8 cellular contexts compared by ENCODE assay signal in genomic region chr15:81023483-81024264, GRCh38. TPM values are rescaled to one million over a fixed set of nuclear protein-coding genes. Genes with fewer than 3 reads are reported as not detected.
DNase-seq lines count a peak whose midpoint lies in the region; ATAC-seq and TF ChIP-seq lines count a peak whose summit lies in the region.

No MANE protein-coding gene starts in this region.

- peaks cover 4% of the 10 kb centered on the region for H3K9me3 Mint-ChIP-seq in activated CD4-positive, alpha-beta T cell treated with anti-CD3 and anti-CD28 coated beads, Interleukin-2, amount 10 ng/mL, durations not matched to agents 24 days and 14 days
- H3K9me3 Mint-ChIP-seq in dendritic cell treated with granulocyte-macrophage colony-stimulating factor and Interleukin-4, amounts not matched to agents 40 ng/mL and 50 ng/mL, for 4 days: no peaks in the 10 kb centered on the region

- TF ChIP-seq POLR2A in uterus (IDR thresholded peaks at IDR 0.05): no peak

- H3K27me3 Mint-ChIP-seq in activated CD4-positive, alpha-beta T cell treated with anti-CD3 and anti-CD28 coated beads, Interleukin-2, amount 10 ng/mL, durations not matched to agents 24 days and 14 days: no peaks in the 10 kb centered on the region
- H3K27me3 Mint-ChIP-seq in dendritic cell treated with granulocyte-macrophage colony-stimulating factor and Interleukin-4, amounts not matched to agents 40 ng/mL and 50 ng/mL, for 4 days: no peaks in the 10 kb centered on the region

- H3K9me3 ChIP-seq in mesodermal cell (ENCODE audit: control insufficient read depth, low read length) (no peaks in the 10 kb centered on the region), uterus (no peaks in the 10 kb centered on the region)

- H3K27ac Mint-ChIP-seq in activated CD4-positive, alpha-beta T cell treated with anti-CD3 and anti-CD28 coated beads, Interleukin-2, amount 10 ng/mL, durations not matched to agents 24 days and 14 days: peak overlapping the region; percentile 96
- H3K27ac Mint-ChIP-seq in dendritic cell treated with granulocyte-macrophage colony-stimulating factor and Interleukin-4, amounts not matched to agents 40 ng/mL and 50 ng/mL, for 4 days: peak overlapping the region; percentile 98

- 64 to 79% methylated on average over 6 to 9 of the region's 13 CpGs for WGBS in mesodermal cell (ENCODE audit: insufficient coverage in 2 of 2), 2 experiments

- no peak for TF ChIP-seq CTCF in uterus (IDR thresholded peaks at IDR 0.05)

- H3K36me3 ChIP-seq in mesodermal cell (ENCODE audit: control insufficient read depth, insufficient read depth, low read length) (no peaks in the 10 kb centered on the region), uterus (no peaks in the 10 kb centered on the region)

- peak overlapping the region; percentile 66 for H3K4me3 Mint-ChIP-seq in activated CD4-positive, alpha-beta T cell treated with anti-CD3 and anti-CD28 coated beads, Interleukin-2, amount 10 ng/mL, durations not matched to agents 24 days and 14 days
- H3K4me3 Mint-ChIP-seq in dendritic cell treated with granulocyte-macrophage colony-stimulating factor and Interleukin-4, amounts not matched to agents 40 ng/mL and 50 ng/mL, for 4 days: peak overlapping the region; percentile 51

- H3K4me3 ChIP-seq in mesodermal cell (ENCODE audit: extremely low read depth, insufficient read depth, low read length, poor library complexity, severe bottlenecking) (no peak overlapping the region), uterus (no peak overlapping the region)

- H3K4me1 ChIP-seq in mesodermal cell (ENCODE audit: control insufficient read depth, insufficient read depth, low read length, poor library complexity, severe bottlenecking) (peaks cover 14% of the 10 kb centered on the region), uterus (no peaks in the 10 kb centered on the region)

- H3K27me3 ChIP-seq in uterus: no peaks in the 10 kb centered on the region

- peak; percentile 76 for DNase-seq in activated CD4-positive, alpha-beta T cell treated with anti-CD3 and anti-CD28 coated beads, Interleukin-2, amount 10 ng/mL, durations not matched to agents 24 days and 14 days
- no peak for DNase-seq in activated CD4-positive, alpha-beta T cell treated with anti-CD3 and anti-CD28 coated beads for 1 hour
- DNase-seq in SIG-M5 (lab: John Stamatoyannopoulos, UW): peak; percentile 23
- peak; percentile 39 to 48 for DNase-seq in uterus
- no peak for DNase-seq in NCI-H1417 (lab: John Stamatoyannopoulos, UW)

- intact Hi-C loops in activated CD4-positive, alpha-beta T cell treated with anti-CD3 and anti-CD28 coated beads, Interleukin-2, amount 10 ng/mL, durations not matched to agents 24 days and 14 days (cut with micrococcal nuclease): loop anchor here (1.0 to 2.0 kb wide), 2 partner anchors 23 to 273 kb away; partner anchors contain the start of gene TLNRD1
- intact Hi-C loops in dendritic cell treated with granulocyte-macrophage colony-stimulating factor and Interleukin-4, amounts not matched to agents 40 ng/mL and 50 ng/mL, for 4 days (cut with micrococcal nuclease): loop anchor here (1.0 to 5.0 kb wide), 4 partner anchors 15 to 34 kb away; partner anchors contain the start of genes MESD and TLNRD1
- intact Hi-C loops in uterus (cut with DNase I; ENCODE audit: low total_unique reads): no loop called here

- peak; percentile 85 for ATAC-seq in HG02943 (IDR thresholded peaks at IDR 0.05; ENCODE audit: low read depth, unreplicated experiment)

- H3K36me3 Mint-ChIP-seq in activated CD4-positive, alpha-beta T cell treated with anti-CD3 and anti-CD28 coated beads, Interleukin-2, amount 10 ng/mL, durations not matched to agents 24 days and 14 days (ENCODE audit: low read depth): no peaks in the 10 kb centered on the region
- H3K36me3 Mint-ChIP-seq in dendritic cell treated with granulocyte-macrophage colony-stimulating factor and Interleukin-4, amounts not matched to agents 40 ng/mL and 50 ng/mL, for 4 days (ENCODE audit: low read depth): no peaks in the 10 kb centered on the region

- peaks cover 27% of the 10 kb centered on the region for H3K4me1 Mint-ChIP-seq in activated CD4-positive, alpha-beta T cell treated with anti-CD3 and anti-CD28 coated beads, Interleukin-2, amount 10 ng/mL, durations not matched to agents 24 days and 14 days
- H3K4me1 Mint-ChIP-seq in dendritic cell treated with granulocyte-macrophage colony-stimulating factor and Interleukin-4, amounts not matched to agents 40 ng/mL and 50 ng/mL, for 4 days (ENCODE audit: low read depth): peaks cover 52% of the 10 kb centered on the region

- H3K27ac ChIP-seq in mesodermal cell (ENCODE audit: low read depth, low read length, severe bottlenecking): peak overlapping the region; percentile 59
- peak overlapping the region; percentile 36 to 42 for H3K27ac ChIP-seq in uterus

RNA-seq across cellular contexts. Expression of gene TLNRD1, which starts 23.0 kb away (rescaled TPM):
- total RNA-seq in activated CD4-positive, alpha-beta T cell treated with anti-CD3 and anti-CD28 coated beads, Interleukin-2, amount 10 ng/mL, durations not matched to agents 24 days and 14 days: 25.6 and 25.8 TPM in 2 replicates
- 24.6 TPM for polyA plus RNA-seq in mesodermal cell (2013, experiment 1 of 2)
- polyA plus RNA-seq in mesodermal cell (2013, experiment 2 of 2): 19.4 TPM
- 10 to 100 TPM; 10.1 to 22.4 (median 17.8) TPM for total RNA-seq in uterus

RNA-seq across cellular contexts. Expression of gene MESD, which starts 34.1 kb away (rescaled TPM):
- 27.1 and 27.6 TPM in 2 replicates for total RNA-seq in activated CD4-positive, alpha-beta T cell treated with anti-CD3 and anti-CD28 coated beads, Interleukin-2, amount 10 ng/mL, durations not matched to agents 24 days and 14 days
- 25.5 TPM for polyA plus RNA-seq in mesodermal cell (2013, experiment 1 of 2)
- 26.4 TPM for polyA plus RNA-seq in mesodermal cell (2013, experiment 2 of 2)
- total RNA-seq in uterus: 10 to 100 TPM; 23.6 to 48.7 (median 27.7) TPM

Comparison
In these comparisons a context has a peak if more than half of its experiments do, and no peak if none do; other contexts are left out.
1. DNase-seq: peak in activated CD4-positive, alpha-beta T cell treated with anti-CD3 and anti-CD28 coated beads, Interleukin-2, amount 10 ng/mL, durations not matched to agents 24 days and 14 days (single experiment), SIG-M5 (single experiment) and uterus (2 of 2); none in activated CD4-positive, alpha-beta T cell treated with anti-CD3 and anti-CD28 coated beads for 1 hour (single experiment) and NCI-H1417 (0 of 3).